8 cellular contexts compared by ENCODE assay signal in genomic region chr1:146369940-146370339, GRCh38.
DNase-seq lines count a peak whose midpoint lies in the region; ATAC-seq and TF ChIP-seq lines count a peak whose summit lies in the region.
"Not testable (repeated sequence)": the region's sequence is repeated elsewhere in the genome, so short reads cannot be mapped to it uniquely, and the experiment has no call there.

No MANE protein-coding gene starts in this region.

- peak in 1 of 3 donors; percentile 16 for TF ChIP-seq CTCF in ovary (IDR thresholded peaks at IDR 0.05)

- ATAC-seq in CD4-positive, CD25-positive, alpha-beta regulatory T cell (ENCODE audit: low read depth in 2 of 2): not testable (repeated sequence)

- peak overlapping the region; percentile 41 for H3K27ac ChIP-seq in CD4-positive, CD25-positive, alpha-beta regulatory T cell (ENCODE audit: insufficient read depth, low read length, poor library complexity, severe bottlenecking)
- H3K27ac ChIP-seq in iPS-18a (ENCODE audit: low read length): not testable (repeated sequence)
- peak overlapping the region in 1 of 2 donors; percentile 59 for H3K27ac ChIP-seq in ovary

- not testable (repeated sequence) for H3K4me1 Mint-ChIP-seq in CD4-positive, CD25-positive, alpha-beta regulatory T cell; activated T-cell treated with anti-CD3 and anti-CD28 coated beads, Interleukin-2, amount 50 U/mL, for 24 hours (ENCODE audit: low read depth); dendritic cell treated with granulocyte-macrophage colony-stimulating factor and Interleukin-4, amounts not matched to agents 40 ng/mL and 50 ng/mL, for 4 days (ENCODE audit: low read depth)

- not testable (repeated sequence) for H3K27me3 Mint-ChIP-seq in CD4-positive, CD25-positive, alpha-beta regulatory T cell; activated T-cell treated with anti-CD3 and anti-CD28 coated beads, Interleukin-2, amount 50 U/mL, for 24 hours; dendritic cell treated with granulocyte-macrophage colony-stimulating factor and Interleukin-4, amounts not matched to agents 40 ng/mL and 50 ng/mL, for 4 days

- H3K9ac ChIP-seq in iPS-18a (ENCODE audit: low read length): not testable (repeated sequence)

- H3K9me3 ChIP-seq in CD4-positive, CD25-positive, alpha-beta regulatory T cell (ENCODE audit: control insufficient read depth in 2 of 2, low read length in 2 of 2); iPS-18a (ENCODE audit: control insufficient read depth, low read depth, low read length); ovary: not testable (repeated sequence)

- not testable (repeated sequence) for H3K9me3 Mint-ChIP-seq in CD4-positive, CD25-positive, alpha-beta regulatory T cell; activated T-cell treated with anti-CD3 and anti-CD28 coated beads, Interleukin-2, amount 50 U/mL, for 24 hours; dendritic cell treated with granulocyte-macrophage colony-stimulating factor and Interleukin-4, amounts not matched to agents 40 ng/mL and 50 ng/mL, for 4 days

- TF ChIP-seq EP300 in ovary (IDR thresholded peaks at IDR 0.05): not testable (repeated sequence)

- H3K4me1 ChIP-seq in CD4-positive, CD25-positive, alpha-beta regulatory T cell (ENCODE audit: control insufficient read depth, insufficient read depth, low read length, poor library complexity, severe bottlenecking); iPS-18a (ENCODE audit: control insufficient read depth, low read depth, low read length); ovary (ENCODE audit: insufficient read depth): not testable (repeated sequence)

- H3K36me3 Mint-ChIP-seq in CD4-positive, CD25-positive, alpha-beta regulatory T cell; activated T-cell treated with anti-CD3 and anti-CD28 coated beads, Interleukin-2, amount 50 U/mL, for 24 hours (ENCODE audit: low read depth); dendritic cell treated with granulocyte-macrophage colony-stimulating factor and Interleukin-4, amounts not matched to agents 40 ng/mL and 50 ng/mL, for 4 days (ENCODE audit: low read depth): not testable (repeated sequence)

- WGBS in ovary, 3 donors: 1 to 2% (median 1%) methylated on average over 15 to 20 of the region's 23 CpGs

- not testable (repeated sequence) for H3K36me3 ChIP-seq in CD4-positive, CD25-positive, alpha-beta regulatory T cell (ENCODE audit: control insufficient read depth, insufficient read depth, low read length); iPS-18a (ENCODE audit: control insufficient read depth, low read depth, low read length); ovary

- not testable (repeated sequence) for H3K27me3 ChIP-seq in CD4-positive, CD25-positive, alpha-beta regulatory T cell (ENCODE audit: control insufficient read depth, insufficient read depth, low read length); iPS-18a (ENCODE audit: control insufficient read depth, insufficient read depth, low read length); ovary

- not testable (repeated sequence) for TF ChIP-seq POLR2A in ovary (IDR thresholded peaks at IDR 0.05)

- H3K4me3 Mint-ChIP-seq in CD4-positive, CD25-positive, alpha-beta regulatory T cell: peak overlapping the region; percentile 86 to 91 (median 89)
- peak overlapping the region; percentile 80 for H3K4me3 Mint-ChIP-seq in activated T-cell treated with anti-CD3 and anti-CD28 coated beads, Interleukin-2, amount 50 U/mL, for 24 hours
- H3K4me3 Mint-ChIP-seq in dendritic cell treated with granulocyte-macrophage colony-stimulating factor and Interleukin-4, amounts not matched to agents 40 ng/mL and 50 ng/mL, for 4 days: peak overlapping the region; percentile 58

- H3K4me3 ChIP-seq in CD4-positive, CD25-positive, alpha-beta regulatory T cell (ENCODE audit: low read depth, low read length): peak overlapping the region; percentile 41
- peak overlapping the region; percentile 45 for H3K4me3 ChIP-seq in iPS-18a (ENCODE audit: low read length)
- peak overlapping the region; percentile 9 for H3K4me3 ChIP-seq in ovary

- DNase-seq in CD4-positive, CD25-positive, alpha-beta regulatory T cell: peak; percentile 13 to 48 (median 34)
- DNase-seq in LoVo (ENCODE audit: low spot score) (peak; percentile 48), SIG-M5 treated with dmso at 0.1 percent for 504 hours (lab: John Stamatoyannopoulos, UW; ENCODE audit: unreplicated experiment) (peak; percentile 39), ovary (peak; percentile 47 to 74 (median 63))
- peak; percentile 75 for DNase-seq in activated T-cell treated with anti-CD3 and anti-CD28 coated beads, Interleukin-2, amount 50 U/mL, for 24 hours
- peak; percentile 40 for DNase-seq in stimulated activated CD8-positive, alpha-beta memory T cell treated with anti-CD3 and anti-CD28 coated beads, Interleukin-4, amount 100 ng/mL, for 24 hours (ENCODE audit: low read depth)

- H3K27ac Mint-ChIP-seq in CD4-positive, CD25-positive, alpha-beta regulatory T cell: peak overlapping the region; percentile 83 to 94 (median 85)
- peak overlapping the region; percentile 94 for H3K27ac Mint-ChIP-seq in activated T-cell treated with anti-CD3 and anti-CD28 coated beads, Interleukin-2, amount 50 U/mL, for 24 hours
- peak overlapping the region; percentile 67 for H3K27ac Mint-ChIP-seq in dendritic cell treated with granulocyte-macrophage colony-stimulating factor and Interleukin-4, amounts not matched to agents 40 ng/mL and 50 ng/mL, for 4 days

- intact Hi-C loops in dendritic cell treated with granulocyte-macrophage colony-stimulating factor and Interleukin-4, amounts not matched to agents 40 ng/mL and 50 ng/mL, for 4 days (cut with micrococcal nuclease); ovary (cut with DNase I): not testable (repeated sequence)
